ENCODE assay signal across 8 cellular contexts in genomic region chr17:27457731-27458523, GRCh38. TPM values are rescaled to one million over a fixed set of nuclear protein-coding genes. Genes with fewer than 3 reads are reported as not detected.
DNase-seq lines count a peak whose midpoint lies in the region; ATAC-seq and TF ChIP-seq lines count a peak whose summit lies in the region.

No MANE protein-coding gene starts in this region.

- BruUV-seq in Calu3 (replicated peaks; lab: Mats Ljungman, UMichigan): no TSS peak

- peaks cover 45% of the 10 kb centered on the region for H3K27me3 Mint-ChIP-seq in Calu3 (ENCODE audit: unreplicated experiment)
- H3K27me3 Mint-ChIP-seq in activated CD4-positive, alpha-beta memory T cell treated with anti-CD3 and anti-CD28 coated beads, Interleukin-2, amount 10 ng/mL, durations not matched to agents 7 days and 5 days: peaks cover 4% of the 10 kb centered on the region

- H3K4me1 Mint-ChIP-seq in Calu3 (ENCODE audit: low read depth, unreplicated experiment): peaks cover 18% of the 10 kb centered on the region
- H3K4me1 Mint-ChIP-seq in activated CD4-positive, alpha-beta memory T cell treated with anti-CD3 and anti-CD28 coated beads, Interleukin-2, amount 10 ng/mL, durations not matched to agents 7 days and 5 days: peaks cover 59% of the 10 kb centered on the region

- TF ChIP-seq POLR2A in stomach (IDR thresholded peaks at IDR 0.05): no peak

- TF ChIP-seq CTCF in Calu3 (IDR thresholded peaks at IDR 0.05; ENCODE audit: unreplicated experiment) (no peak), stomach (IDR thresholded peaks at IDR 0.05) (no peak)

- no peak for TF ChIP-seq EP300 in stomach (IDR thresholded peaks at IDR 0.05)

- H3K9me3 ChIP-seq in HUES48 (ENCODE audit: control insufficient read depth, insufficient read depth, low read length) (no peaks in the 10 kb centered on the region), iPS-20b (ENCODE audit: insufficient read depth, low read depth, low read length) (no peaks in the 10 kb centered on the region), stomach (no peaks in the 10 kb centered on the region)

- intact Hi-C loops in Calu3 (cut with micrococcal nuclease; ENCODE audit: unreplicated experiment): loop anchor here (5.0 to 10.0 kb wide), 3 partner anchors 34 to 147 kb away; no protein-coding TSS in a partner anchor
- intact Hi-C loops in stomach (cut with DNase I; ENCODE audit: low total_unique reads): no loop called here

- H3K9ac ChIP-seq in HUES48 (ENCODE audit: low read depth, low read length) (no peak overlapping the region), iPS-20b (ENCODE audit: low read depth, low read length) (peak overlapping the region; percentile 52; the same call in 1 of the 2 replicates)

- peak overlapping the region; percentile 82 for H3K4me3 ChIP-seq in HUES48 (ENCODE audit: low read depth, low read length)
- peak overlapping the region; percentile 79 for H3K4me3 ChIP-seq in iPS-20b (ENCODE audit: low read length)
- peak overlapping the region; percentile 70 to 89 (median 86) for H3K4me3 ChIP-seq in stomach

- H3K27ac ChIP-seq in HUES48 (ENCODE audit: low read depth, low read length) (peak overlapping the region; percentile 73), iPS-20b (ENCODE audit: low read length) (no peak overlapping the region), stomach (peak overlapping the region in 3 of 5 donors; percentile 80 to 92 (median 84))

- no peaks in the 10 kb centered on the region for H3K9me3 Mint-ChIP-seq in Calu3 (ENCODE audit: low read depth, unreplicated experiment)
- no peaks in the 10 kb centered on the region for H3K9me3 Mint-ChIP-seq in activated CD4-positive, alpha-beta memory T cell treated with anti-CD3 and anti-CD28 coated beads, Interleukin-2, amount 10 ng/mL, durations not matched to agents 7 days and 5 days

- DNase-seq in Calu3 (no peak), stomach (no peak)
- DNase-seq in activated CD4-positive, alpha-beta memory T cell treated with anti-CD3 and anti-CD28 coated beads, Interleukin-2, amount 10 ng/mL, durations not matched to agents 7 days and 5 days: no peak

- peaks cover 13% of the 10 kb centered on the region for H3K36me3 Mint-ChIP-seq in Calu3 (ENCODE audit: insufficient read depth, unreplicated experiment)
- H3K36me3 Mint-ChIP-seq in activated CD4-positive, alpha-beta memory T cell treated with anti-CD3 and anti-CD28 coated beads, Interleukin-2, amount 10 ng/mL, durations not matched to agents 7 days and 5 days (ENCODE audit: low read depth): peaks cover 7% of the 10 kb centered on the region

- H3K27me3 ChIP-seq in HUES48 (ENCODE audit: control insufficient read depth, insufficient read depth, low read length) (no peaks in the 10 kb centered on the region; the same call in 1 of the 2 replicates), iPS-20b (ENCODE audit: insufficient read depth, low read length) (peaks cover 29% of the 10 kb centered on the region), stomach (no peaks in the 10 kb centered on the region)

- H3K4me1 ChIP-seq in HUES48 (ENCODE audit: control insufficient read depth, insufficient read depth, low read length): peaks cover 32% of the 10 kb centered on the region
- H3K4me1 ChIP-seq in iPS-20b (ENCODE audit: insufficient read depth, low read length): peaks cover 29% of the 10 kb centered on the region
- peaks cover 14 to 62% (median 43%) of the 10 kb centered on the region in 4 donors for H3K4me1 ChIP-seq in stomach

- POLR2A ChIA-PET in activated CD4-positive, alpha-beta memory T cell treated with anti-CD3 and anti-CD28 coated beads, Interleukin-2, amount 10 ng/mL, durations not matched to agents 7 days and 5 days (lab: Charles Lee): interaction anchor here (0.7 to 5.5 kb wide), 9 partner anchors 7 to 164 kb away, joined by 3 to 89 read pairs (median 9); partner anchors contain the start of gene WSB1

- WGBS in stomach, 5 donors: 49 to 57% (median 53%) methylated on average over 14 of the region's 14 CpGs

- CTCF ChIA-PET in Calu3 (lab: Charles Lee): no interaction called here
- CTCF ChIA-PET in activated CD4-positive, alpha-beta memory T cell treated with anti-CD3 and anti-CD28 coated beads, Interleukin-2, amount 10 ng/mL, durations not matched to agents 7 days and 5 days (lab: Charles Lee): interaction anchor here (0.8 to 4.5 kb wide), 6 partner anchors 9 to 144 kb away, joined by 3 to 34 read pairs (median 6); no protein-coding TSS in a partner anchor

- H3K27ac Mint-ChIP-seq in Calu3 (ENCODE audit: unreplicated experiment): no peak overlapping the region
- H3K27ac Mint-ChIP-seq in activated CD4-positive, alpha-beta memory T cell treated with anti-CD3 and anti-CD28 coated beads, Interleukin-2, amount 10 ng/mL, durations not matched to agents 7 days and 5 days: peak overlapping the region; percentile 62

- no peak for ATAC-seq in HG03565 (IDR thresholded peaks at IDR 0.05; ENCODE audit: unreplicated experiment)
- no peak for ATAC-seq in HG02852 (IDR thresholded peaks at IDR 0.05; ENCODE audit: unreplicated experiment)
- no peak for ATAC-seq in GM19455 (IDR thresholded peaks at IDR 0.05; ENCODE audit: unreplicated experiment)

- H3K36me3 ChIP-seq in HUES48 (ENCODE audit: control insufficient read depth, insufficient read depth, low read length) (no peaks in the 10 kb centered on the region), iPS-20b (ENCODE audit: insufficient read depth, low read depth, low read length) (no peaks in the 10 kb centered on the region), stomach (no peaks in the 10 kb centered on the region)

- H3K4me3 Mint-ChIP-seq in Calu3 (ENCODE audit: low read depth, unreplicated experiment): peak overlapping the region; percentile 72
- H3K4me3 Mint-ChIP-seq in activated CD4-positive, alpha-beta memory T cell treated with anti-CD3 and anti-CD28 coated beads, Interleukin-2, amount 10 ng/mL, durations not matched to agents 7 days and 5 days: peak overlapping the region; percentile 94

RNA-seq across cellular contexts. Expression of gene KSR1, which starts 1.7 kb away (rescaled TPM):
- 3.6 and 4.5 TPM in 2 replicates for total RNA-seq in Calu3 (2022)
- 10 to 100 TPM; 44.4 to 47.6 TPM for total RNA-seq in activated CD4-positive, alpha-beta memory T cell treated with anti-CD3 and anti-CD28 coated beads, Interleukin-2, amount 10 ng/mL, durations not matched to agents 7 days and 5 days
- 10 to 100 TPM in 3 of 5 donors, 1 to 10 TPM in 2; 2.7 to 32.1 (median 15.1) TPM for total RNA-seq in stomach
- 10 to 100 TPM; 11.6 to 21.2 (median 12.1) TPM for polyA plus RNA-seq in stomach
